Comparison of ENCODE assay signal across 9 cellular contexts in the genomic region with DNA sequence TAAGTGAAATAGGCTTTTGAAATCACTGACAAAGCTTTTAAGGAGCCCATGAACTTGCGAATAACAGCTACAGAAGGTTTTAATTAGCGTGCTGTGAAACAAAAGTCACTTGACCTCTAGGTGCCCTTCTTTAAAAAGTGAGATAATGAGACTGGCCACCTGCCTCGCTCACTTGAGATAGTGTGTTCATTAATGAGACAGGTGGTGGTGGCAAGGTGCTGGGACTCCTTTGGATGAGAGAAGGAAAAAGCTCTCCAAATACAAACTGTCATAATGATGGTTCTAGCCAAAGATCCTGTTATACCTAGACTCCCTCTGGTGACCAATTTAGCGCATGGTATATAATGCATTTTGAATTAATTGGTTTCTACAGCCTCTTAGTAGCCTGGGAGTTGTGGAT. TPM values are rescaled to one million over a fixed set of nuclear protein-coding genes. Genes with fewer than 3 reads are reported as not detected.
DNase-seq lines count a peak whose midpoint lies in the region; ATAC-seq and TF ChIP-seq lines count a peak whose summit lies in the region.
"Had no signal": no experiment of that assay in that cellular context is flagged by ENCODE, and none has a peak within 500 bp of the region (broad histone marks: within the 10 kb centered on the region; RNA-seq: fewer than 3 reads in every experiment).

No MANE protein-coding gene starts in this region.

- no peak for ATAC-seq in GM21825 (IDR thresholded peaks at IDR 0.05; ENCODE audit: unreplicated experiment)

- no peak for TF ChIP-seq EP300 in transverse colon (IDR thresholded peaks at IDR 0.05; ENCODE audit: low read depth)

- POLR2A ChIA-PET in MCF 10A (lab: Yijun Ruan, JAX): no interaction called here
- POLR2A ChIA-PET in activated CD4-positive, alpha-beta memory T cell treated with anti-CD3 and anti-CD28 coated beads, Interleukin-2, amount 10 ng/mL, durations not matched to agents 7 days and 5 days (lab: Charles Lee): interaction anchor here (1.0 kb wide), 1 partner anchor 22 kb away, joined by 3 read pairs; a partner anchor contains a TSS

- H3K27me3 ChIP-seq in breast epithelium (no peaks in the 10 kb centered on the region), transverse colon (no peaks in the 10 kb centered on the region)

- no peak overlapping the region for H3K4me3 Mint-ChIP-seq in MCF 10A (ENCODE audit: unreplicated experiment)
- H3K4me3 Mint-ChIP-seq in activated CD4-positive, alpha-beta memory T cell treated with anti-CD3 and anti-CD28 coated beads, Interleukin-2, amount 10 ng/mL, durations not matched to agents 7 days and 5 days: no peak overlapping the region
- H3K4me3 Mint-ChIP-seq: B cell had no signal

- peak; percentile 40 for TF ChIP-seq CTCF in MCF 10A (IDR thresholded peaks at IDR 0.05; ENCODE audit: unreplicated experiment)
- peak in 1 of 3 donors; percentile 17 for TF ChIP-seq CTCF in breast epithelium (IDR thresholded peaks at IDR 0.05)
- peak; percentile 46 for TF ChIP-seq CTCF in epithelial cell of proximal tubule (conservative IDR thresholded peaks at IDR 0.05; ENCODE audit: low read depth, low read length)
- peak in 4 of 5 experiments; percentile 29 to 61 (median 42) for TF ChIP-seq CTCF in transverse colon (IDR thresholded peaks at IDR 0.05)

- H3K4me1 ChIP-seq in breast epithelium: no peaks in the 10 kb centered on the region
- H3K4me1 ChIP-seq in transverse colon: peaks cover 0 to 50% (median 16%) of the 10 kb centered on the region in 4 donors

- DNase-seq in MCF 10A (ENCODE audit: unreplicated experiment) (peak; percentile 44), breast epithelium (ENCODE audit: low spot score in 2 of 2) (no peak), NCI-H526 (lab: John Stamatoyannopoulos, UW) (peak; percentile 22 to 62), epithelial cell of proximal tubule (ENCODE audit: low read depth) (no peak), transverse colon (no peak), ureter (ENCODE audit: low spot score) (no peak)
- DNase-seq in activated CD4-positive, alpha-beta memory T cell treated with anti-CD3 and anti-CD28 coated beads, Interleukin-2, amount 10 ng/mL, durations not matched to agents 7 days and 5 days: no peak

- H3K27ac ChIP-seq in breast epithelium (no peak overlapping the region), transverse colon (peak overlapping the region; percentile 35 to 68 (median 61))

- WGBS in transverse colon (ENCODE audit: low coverage in 1 of 2), 2 donors: 31 to 46% methylated on average over 4 of the region's 4 CpGs

- H3K36me3 Mint-ChIP-seq in MCF 10A (ENCODE audit: insufficient read depth, unreplicated experiment): no peaks in the 10 kb centered on the region
- H3K36me3 Mint-ChIP-seq in activated CD4-positive, alpha-beta memory T cell treated with anti-CD3 and anti-CD28 coated beads, Interleukin-2, amount 10 ng/mL, durations not matched to agents 7 days and 5 days (ENCODE audit: low read depth): no peaks in the 10 kb centered on the region

- H3K9me3 Mint-ChIP-seq in MCF 10A (ENCODE audit: unreplicated experiment): no peaks in the 10 kb centered on the region
- H3K9me3 Mint-ChIP-seq in activated CD4-positive, alpha-beta memory T cell treated with anti-CD3 and anti-CD28 coated beads, Interleukin-2, amount 10 ng/mL, durations not matched to agents 7 days and 5 days: no peaks in the 10 kb centered on the region

- no peaks in the 10 kb centered on the region for H3K27me3 Mint-ChIP-seq in MCF 10A (ENCODE audit: insufficient read depth, unreplicated experiment)
- peaks cover 17% of the 10 kb centered on the region for H3K27me3 Mint-ChIP-seq in activated CD4-positive, alpha-beta memory T cell treated with anti-CD3 and anti-CD28 coated beads, Interleukin-2, amount 10 ng/mL, durations not matched to agents 7 days and 5 days

- no peak overlapping the region for H3K4me3 ChIP-seq in breast epithelium
- H3K4me3 ChIP-seq in epithelial cell of proximal tubule (ENCODE audit: low read depth, low read length): no peak overlapping the region
- no peak overlapping the region for H3K4me3 ChIP-seq in transverse colon

- H3K36me3 ChIP-seq in breast epithelium: no peaks in the 10 kb centered on the region
- no peaks in the 10 kb centered on the region for H3K36me3 ChIP-seq in transverse colon

- CTCF ChIA-PET in MCF 10A (lab: Yijun Ruan, JAX): interaction anchor here (0.6 to 10.6 kb wide), 9 partner anchors 8 to 302 kb away, joined by 3 to 222 read pairs (median 3); a partner anchor contains a TSS
- CTCF ChIA-PET in activated CD4-positive, alpha-beta memory T cell treated with anti-CD3 and anti-CD28 coated beads, Interleukin-2, amount 10 ng/mL, durations not matched to agents 7 days and 5 days (lab: Charles Lee): interaction anchor here (1.0 kb wide), 1 partner anchor 302 kb away, joined by 3 read pairs; no protein-coding TSS in a partner anchor

- no peak overlapping the region for H3K27ac Mint-ChIP-seq in MCF 10A (ENCODE audit: low read depth, unreplicated experiment)
- H3K27ac Mint-ChIP-seq in activated CD4-positive, alpha-beta memory T cell treated with anti-CD3 and anti-CD28 coated beads, Interleukin-2, amount 10 ng/mL, durations not matched to agents 7 days and 5 days: no peak overlapping the region
- H3K27ac Mint-ChIP-seq: B cell had no signal

- BruUV-seq in MCF 10A (replicated peaks; lab: Mats Ljungman, UMichigan): no TSS peak

- intact Hi-C loops in MCF 10A (cut with micrococcal nuclease) (loop anchor here (1.0 kb wide), 1 partner anchor 107 kb away; no protein-coding TSS in a partner anchor), breast epithelium (cut with DNase I; ENCODE audit: low total_unique reads) (no loop called here), transverse colon (cut with DNase I; ENCODE audit: low total_unique reads) (no loop called here)

- H3K9me3 ChIP-seq in breast epithelium (no peaks in the 10 kb centered on the region), transverse colon (no peaks in the 10 kb centered on the region)

- TF ChIP-seq POLR2A in breast epithelium (IDR thresholded peaks at IDR 0.05) (no peak), transverse colon (IDR thresholded peaks at IDR 0.05) (no peak)

- in situ Hi-C loops in transverse colon (cut with MboI; ENCODE audit: low pct_ligation_motif_present in 1 of 4, low pct_unique_long_range_greater_than_20kb in 1 of 4, low sequenced_read_pairs in 3 of 4): loop anchor here in 1 of 4 donors (10.0 kb wide), 1 partner anchor 100 kb away; no protein-coding TSS in a partner anchor

- H3K4me1 Mint-ChIP-seq in MCF 10A (ENCODE audit: insufficient read depth, unreplicated experiment): no peaks in the 10 kb centered on the region
- peaks cover 2% of the 10 kb centered on the region for H3K4me1 Mint-ChIP-seq in activated CD4-positive, alpha-beta memory T cell treated with anti-CD3 and anti-CD28 coated beads, Interleukin-2, amount 10 ng/mL, durations not matched to agents 7 days and 5 days
- H3K4me1 Mint-ChIP-seq: B cell had no signal

RNA-seq across cellular contexts. Expression of a gene that starts 22.7 kb away (rescaled TPM):
- 43.4 and 50.1 TPM in 2 replicates for total RNA-seq in MCF 10A (2022)
- 10 to 100 TPM; 45.8 to 52.2 (median 49.5) TPM for total RNA-seq in breast epithelium
- total RNA-seq in epithelial cell of proximal tubule: 13.0 and 25.0 TPM in 2 replicates
- total RNA-seq in transverse colon: 10 to 100 TPM; 20.1 to 71.7 (median 40.7) TPM
- 57.8 TPM for total RNA-seq in ureter
- 10 to 100 TPM; 57.8 to 61.5 TPM for total RNA-seq in activated CD4-positive, alpha-beta memory T cell treated with anti-CD3 and anti-CD28 coated beads, Interleukin-2, amount 10 ng/mL, durations not matched to agents 7 days and 5 days

Comparison
In these comparisons a context has a peak if more than half of its experiments do, and no peak if none do; other contexts are left out.
1. DNase-seq: peak in MCF 10A (single experiment) and NCI-H526 (2 of 2); none in breast epithelium (0 of 2), epithelial cell of proximal tubule (single experiment), transverse colon (single experiment), ureter (single experiment) and activated CD4-positive, alpha-beta memory T cell treated with anti-CD3 and anti-CD28 coated beads, Interleukin-2, amount 10 ng/mL, durations not matched to agents 7 days and 5 days (single experiment).
2. H3K27ac ChIP-seq: peak in transverse colon (4 of 4); none in breast epithelium (0 of 2).